In the genomic region with DNA sequence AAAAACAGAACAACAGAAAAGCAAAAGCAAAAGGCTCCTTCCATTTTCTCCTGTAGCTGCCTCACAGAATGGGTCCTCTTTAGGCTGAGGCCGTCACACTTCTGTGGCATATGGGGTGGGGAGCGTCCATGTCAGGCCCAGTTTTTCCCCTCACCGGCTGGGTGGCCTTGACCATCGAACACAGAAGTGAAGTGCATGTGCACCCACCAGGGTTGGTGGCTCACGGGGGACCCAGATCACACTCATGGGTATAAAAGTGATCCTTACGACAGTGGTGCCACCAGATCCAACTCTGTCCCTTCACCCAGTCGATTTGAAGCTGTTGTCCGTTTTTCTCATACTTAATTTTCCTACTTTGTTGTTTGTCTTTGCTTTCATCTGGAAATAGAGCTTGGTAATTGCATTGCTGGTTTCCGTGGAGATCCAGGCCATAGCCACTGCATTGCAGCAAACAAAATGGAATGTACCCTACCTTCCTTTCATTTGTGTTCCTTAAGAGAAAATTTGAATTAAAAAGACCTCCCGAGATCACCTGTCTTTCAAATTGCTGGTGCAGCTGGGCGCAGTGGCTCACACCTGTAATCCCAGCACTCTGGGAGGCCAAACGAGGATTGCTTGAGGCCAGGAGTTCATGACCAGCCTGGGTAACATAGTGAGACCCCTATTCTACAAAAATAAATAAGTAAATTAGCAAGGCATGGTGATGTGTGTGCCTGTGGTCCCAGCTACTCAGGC, we compare ENCODE assay signal across 23 cellular contexts. TPM values are rescaled to one million over a fixed set of nuclear protein-coding genes. Genes with fewer than 3 reads are reported as not detected.
A peak's percentile ranks its signal among the peaks of the same experiment; 100 is the strongest.
DNase-seq lines count a peak whose midpoint lies in the region; ATAC-seq and TF ChIP-seq lines count a peak whose summit lies in the region.
"Had no signal": no experiment of that assay in that cellular context is flagged by ENCODE, and none has a peak within 500 bp of the region (broad histone marks: within the 10 kb centered on the region; RNA-seq: fewer than 3 reads in every experiment).

No MANE protein-coding gene starts in this region.

- H3K27me3 Mint-ChIP-seq in endothelial cell (ENCODE audit: unreplicated experiment) = peaks cover 2% of the 10 kb centered on the region

- H3K9ac ChIP-seq in HUES6 (ENCODE audit: low read length) = no peak overlapping the region

- no peaks in the 10 kb centered on the region for H3K27me3 ChIP-seq in HUES6 (ENCODE audit: control insufficient read depth, insufficient read depth, low read length)

- no peak for ATAC-seq in HG03097 (IDR thresholded peaks at IDR 0.05; ENCODE audit: low FRiP score, unreplicated experiment)

- H3K4me3 Mint-ChIP-seq in endothelial cell (ENCODE audit: unreplicated experiment) = peak overlapping the region; percentile 43
- H3K4me3 Mint-ChIP-seq: CD4-positive, alpha-beta T cell had no signal

- peaks cover 6% of the 10 kb centered on the region for H3K9me3 Mint-ChIP-seq in endothelial cell (ENCODE audit: unreplicated experiment)

- peaks cover 23% of the 10 kb centered on the region for H3K4me1 ChIP-seq in HUES6 (ENCODE audit: control insufficient read depth, insufficient read depth, low read length)
- H3K4me1 ChIP-seq: Caco-2 had no signal

- H3K4me1 Mint-ChIP-seq in endothelial cell (ENCODE audit: unreplicated experiment) = no peaks in the 10 kb centered on the region

- H3K27ac ChIP-seq in HUES6 (ENCODE audit: low read depth, low read length) = peak overlapping the region; percentile 63; the same call in 1 of the 2 replicates
- H3K27ac ChIP-seq: HL-60, PC-9, RWPE1 had no signal

- H3K36me3 Mint-ChIP-seq in endothelial cell (ENCODE audit: low read depth, unreplicated experiment) = no peaks in the 10 kb centered on the region

- no peaks in the 10 kb centered on the region for H3K36me3 ChIP-seq in HUES6 (ENCODE audit: control insufficient read depth, insufficient read depth, low read length)

- no peak for TF ChIP-seq CTCF in endothelial cell (IDR thresholded peaks at IDR 0.05; ENCODE audit: unreplicated experiment)

- no peak overlapping the region for H3K27ac Mint-ChIP-seq in endothelial cell (ENCODE audit: unreplicated experiment)
- H3K27ac Mint-ChIP-seq: CD4-positive, alpha-beta T cell had no signal

- no peak overlapping the region for H3K4me3 ChIP-seq in HUES6 (ENCODE audit: low read depth, low read length)
- H3K4me3 ChIP-seq: PC-9 had no signal

- DNase-seq in ELF-1 (ENCODE audit: low read depth, low spot score) = peak; percentile 50
- no peak for DNase-seq in endothelial cell (ENCODE audit: low spot score)
- DNase-seq in iPS-NIHi7 (ENCODE audit: extremely low spot score) = peak; percentile 53
- no peak for DNase-seq in activated CD4-positive, alpha-beta T cell treated with anti-CD3 and anti-CD28 coated beads for 48 hours
- no peak for DNase-seq in NCI-H2171 (lab: John Stamatoyannopoulos, UW)
- DNase-seq in OCI-M2 (lab: John Stamatoyannopoulos, UW; ENCODE audit: unreplicated experiment) = no peak
- DNase-seq: CD4-positive, alpha-beta T cell; GF-D8; GOT3; MM.1S; NCI-H1092 treated with DMSO at 0.1 percent for 48 hours; NCI-H1694 treated with DMSO at 0.1 percent for 48 hours; NCI-H226; NCI-H524; PC-9; SIG-M5 had no signal

- peaks cover 18% of the 10 kb centered on the region; the same call in 1 of the 2 replicates for H3K9me3 ChIP-seq in HUES6 (ENCODE audit: control insufficient read depth, insufficient read depth, low read depth, low read length)
- H3K9me3 ChIP-seq: Caco-2 had no signal

RNA-seq across cellular contexts. Expression of a gene that starts 10.9 kb away (rescaled TPM):
- not detected for total RNA-seq in endothelial cell (ENCODE audit: unreplicated experiment)
- total RNA-seq: CD4-positive, alpha-beta T cell; Daoy; HT1080; PC-9 had no signal

RNA-seq across cellular contexts. Expression of a gene that starts 47.8 kb away (rescaled TPM):
- 45.9 TPM for total RNA-seq in endothelial cell (ENCODE audit: unreplicated experiment)
- total RNA-seq: PC-9 had no signal

Comparison
In these comparisons a context has a peak if more than half of its experiments do, and no peak if none do; other contexts are left out.
1. DNase-seq: peak in ELF-1 (single experiment) and iPS-NIHi7 (single experiment); none in endothelial cell (single experiment), activated CD4-positive, alpha-beta T cell treated with anti-CD3 and anti-CD28 coated beads for 48 hours (single experiment), NCI-H2171 (single experiment) and OCI-M2 (single experiment).